Comparison of ENCODE assay signal across 24 cellular contexts in genomic region chr7:22454446-22454845, GRCh38.
"Had no signal": no experiment of that assay in that cellular context is flagged by ENCODE, and none has a peak within 500 bp of the region (broad histone marks: within the 10 kb centered on the region; RNA-seq: fewer than 3 reads in every experiment).

No MANE protein-coding gene starts in this region.

- DNase-seq: activated CD4-positive, alpha-beta memory T cell treated with anti-CD3 and anti-CD28 coated beads, Interleukin-2, amount 10 ng/mL, durations not matched to agents 7 days and 5 days; activated CD4-positive, alpha-beta T cell treated with anti-CD3 and anti-CD28 coated beads for 1 hour; activated CD4-positive, alpha-beta T cell treated with anti-CD3 and anti-CD28 coated beads for 4 hours; activated CD4-positive, alpha-beta T cell treated with anti-CD3 and anti-CD28 coated beads, Interleukin-2, amount 10 ng/mL, durations not matched to agents 7 days and 5 days; activated CD4-positive, alpha-beta T cell treated with anti-CD3 and anti-CD28 coated beads, Interleukin-2, amount 50 U/mL, for 4 hours; activated effector memory CD4-positive, alpha-beta T cell treated with Interleukin-2 at 50 U/mL for 16 hours; activated gamma-delta T cell treated with Interleukin-2 at 50 U/mL for 16 hours; activated naive CD4-positive, alpha-beta T cell treated with anti-CD3 and anti-CD28 coated beads, Interleukin-2, amount 50 U/mL, for 16 hours; activated naive CD4-positive, alpha-beta T cell treated with Interleukin-2 at 50 U/mL for 16 hours; activated T-cell treated with anti-CD3 and anti-CD28 coated beads, Interleukin-2, amount 50 U/mL, for 4 hours; amniotic stem cell; aorta; body of pancreas; caudate nucleus; cortex of kidney; dermis blood vessel endothelial cell; effector CD8-positive, alpha-beta T cell; esophagus squamous epithelium; foreskin melanocyte; heart right ventricle; hippocampal formation; T-helper 2 cell had no signal

- H3K4me3 ChIP-seq: body of pancreas, esophagus squamous epithelium, gastroesophageal sphincter, heart right ventricle had no signal

- H3K27me3 ChIP-seq: body of pancreas, esophagus squamous epithelium, gastroesophageal sphincter had no signal

- H3K9me3 ChIP-seq: body of pancreas, esophagus squamous epithelium, gastroesophageal sphincter, heart right ventricle had no signal

- H3K27ac ChIP-seq: body of pancreas, epithelial cell of prostate, esophagus squamous epithelium, gastroesophageal sphincter, heart right ventricle had no signal

- H3K36me3 ChIP-seq: esophagus squamous epithelium, gastroesophageal sphincter, heart right ventricle had no signal
